ENCODE assay signal across 8 cellular contexts in genomic region chr4:6782147-6782845, GRCh38. TPM values are rescaled to one million over a fixed set of nuclear protein-coding genes. Genes with fewer than 3 reads are reported as not detected.
DNase-seq lines count a peak whose midpoint lies in the region; ATAC-seq and TF ChIP-seq lines count a peak whose summit lies in the region.

TSS of gene KIAA0232 (plus strand) at chr4:6782727. CDS start at chr4:6824454, 41,727 bp downstream.

- peaks cover 7 to 48% (median 30%) of the 10 kb centered on the region in 4 donors for H3K4me1 ChIP-seq in transverse colon

- TF ChIP-seq EP300 in transverse colon (IDR thresholded peaks at IDR 0.05; ENCODE audit: low read depth) = no peak

- H3K36me3 Mint-ChIP-seq in activated naive CD8-positive, alpha-beta T cell treated with anti-CD3 and anti-CD28 coated beads, Interleukin-2, amount 50 U/mL, for 24 hours (ENCODE audit: low read depth) = no peaks in the 10 kb centered on the region

- no peaks in the 10 kb centered on the region for H3K9me3 ChIP-seq in transverse colon

- H3K4me1 Mint-ChIP-seq in activated naive CD8-positive, alpha-beta T cell treated with anti-CD3 and anti-CD28 coated beads, Interleukin-2, amount 50 U/mL, for 24 hours = peaks cover 58% of the 10 kb centered on the region

- no peaks in the 10 kb centered on the region for H3K9me3 Mint-ChIP-seq in activated naive CD8-positive, alpha-beta T cell treated with anti-CD3 and anti-CD28 coated beads, Interleukin-2, amount 50 U/mL, for 24 hours

- no peaks in the 10 kb centered on the region for H3K27me3 ChIP-seq in transverse colon

- TF ChIP-seq POLR2A in transverse colon (IDR thresholded peaks at IDR 0.05) = peak; percentile 34

- no peaks in the 10 kb centered on the region for H3K27me3 Mint-ChIP-seq in activated naive CD8-positive, alpha-beta T cell treated with anti-CD3 and anti-CD28 coated beads, Interleukin-2, amount 50 U/mL, for 24 hours

- ATAC-seq in HG02759 (IDR thresholded peaks at IDR 0.05; ENCODE audit: unreplicated experiment) = peak; percentile 77
- peak; percentile 81 for ATAC-seq in activated naive CD8-positive, alpha-beta T cell treated with anti-CD3 and anti-CD28 coated beads, Interleukin-2, amount 50 U/mL, for 24 hours

- in situ Hi-C loops in transverse colon (cut with MboI; ENCODE audit: low pct_ligation_motif_present in 1 of 4, low pct_unique_long_range_greater_than_20kb in 1 of 4, low sequenced_read_pairs in 3 of 4) = no loop called here

- TF ChIP-seq CTCF in GM12872 (IDR thresholded peaks at IDR 0.05; ENCODE audit: insufficient read depth, low read depth, low read length) (peak; percentile 6; the same call in 1 of the 3 replicates), transverse colon (IDR thresholded peaks at IDR 0.05) (no peak)

- H3K27ac ChIP-seq in transverse colon = peak within 1 kb of the TSS; percentile 99 to 100 (median 100)

- 0% methylated on average over 80 of the region's 100 CpGs; no CpG with 5 or more reads in 1 of the 2 donors for WGBS in transverse colon (ENCODE audit: low coverage in 1 of 2), 2 donors

- peak within 1 kb of the TSS; percentile 66 for H3K27ac Mint-ChIP-seq in activated naive CD8-positive, alpha-beta T cell treated with anti-CD3 and anti-CD28 coated beads, Interleukin-2, amount 50 U/mL, for 24 hours

- H3K4me3 ChIP-seq in transverse colon = peak within 1 kb of the TSS; percentile 81 to 99 (median 96)

- DNase-seq in NCI-H1417 treated with DMSO at 0.1 percent for 48 hours (lab: John Stamatoyannopoulos, UW) (peak; percentile 24), SW480 (ENCODE audit: low spot score) (peak; percentile 86), cardiac septum (ENCODE audit: low spot score) (peak; percentile 98), pons (ENCODE audit: low spot score) (peak; percentile 84), transverse colon (peak; percentile 93)
- DNase-seq in activated naive CD8-positive, alpha-beta T cell treated with anti-CD3 and anti-CD28 coated beads, Interleukin-2, amount 50 U/mL, for 24 hours = peak; percentile 92

- intact Hi-C loops in cardiac septum (cut with DNase I) (loop anchor here (1.0 to 5.0 kb wide), 5 partner anchors 66 to 290 kb away; partner anchors contain the start of gene BLOC1S4), transverse colon (cut with DNase I; ENCODE audit: low total_unique reads) (loop anchor here (5.0 kb wide), 1 partner anchor 60 kb away; no protein-coding TSS in a partner anchor)

- H3K4me3 Mint-ChIP-seq in activated naive CD8-positive, alpha-beta T cell treated with anti-CD3 and anti-CD28 coated beads, Interleukin-2, amount 50 U/mL, for 24 hours = peak within 1 kb of the TSS; percentile 89

- no peaks in the 10 kb centered on the region for H3K36me3 ChIP-seq in transverse colon

RNA-seq across cellular contexts. Expression of gene KIAA0232, which starts in this region (rescaled TPM):
- total RNA-seq in cardiac septum = 73.0 TPM
- total RNA-seq in transverse colon = 10 to 100 TPM; 17.9 to 83.4 (median 43.0) TPM

Comparison
In these comparisons a context has a peak if more than half of its experiments do, and no peak if none do; other contexts are left out.
1. Peak in every context shown above with its lines: DNase-seq, ATAC-seq, H3K4me3 ChIP-seq and H3K27ac ChIP-seq.
2. DNase-seq: peak in every context shown above with its lines; median percentile 98 in cardiac septum; 93 in transverse colon; 92 in activated naive CD8-positive, alpha-beta T cell treated with anti-CD3 and anti-CD28 coated beads, Interleukin-2, amount 50 U/mL, for 24 hours; 86 in SW480; 84 in pons; 24 in NCI-H1417 treated with DMSO at 0.1 percent for 48 hours.